In genomic region chr4:14022428-14022827, GRCh38 we compare ENCODE assay signal across 20 cellular contexts.
DNase-seq lines count a peak whose midpoint lies in the region; ATAC-seq, FAIRE-seq and TF ChIP-seq lines count a peak whose summit lies in the region.
"Had no signal": no experiment of that assay in that cellular context is flagged by ENCODE, and none has a peak within 500 bp of the region (broad histone marks: within the 10 kb centered on the region; RNA-seq: fewer than 3 reads in every experiment).

No MANE protein-coding gene starts in this region.

- H3K4me1 Mint-ChIP-seq in stimulated activated memory B cell treated with anti-CD40 and anti-IgM and Interleukin-4, amounts not matched to agents 10 μg/mL and 1 μg/mL and 100 μg/mL, for 72 hours: no peaks in the 10 kb centered on the region
- H3K4me1 Mint-ChIP-seq: activated naive CD8-positive, alpha-beta T cell treated with anti-CD3 and anti-CD28 coated beads for 36 hours; central memory CD8-positive, alpha-beta T cell had no signal

- no peak overlapping the region for H3K27ac Mint-ChIP-seq in stimulated activated memory B cell treated with anti-CD40 and anti-IgM and Interleukin-4, amounts not matched to agents 10 μg/mL and 1 μg/mL and 100 μg/mL, for 72 hours
- H3K27ac Mint-ChIP-seq: activated CD8-positive, alpha-beta T cell treated with anti-CD3 and anti-CD28 coated beads for 36 hours; activated naive CD8-positive, alpha-beta T cell treated with anti-CD3 and anti-CD28 coated beads for 36 hours had no signal

- no peak for ATAC-seq in stimulated activated memory B cell treated with anti-CD40 and anti-IgM and Interleukin-4, amounts not matched to agents 10 μg/mL and 1 μg/mL and 100 μg/mL, for 72 hours
- ATAC-seq: activated CD8-positive, alpha-beta T cell treated with anti-CD3 and anti-CD28 coated beads for 36 hours; lower lobe of right lung; pancreas had no signal

- no peak for FAIRE-seq in RCC 7860 (lab: Jason Lieb, UNC)
- FAIRE-seq: pancreas had no signal

- H3K9me3 Mint-ChIP-seq in stimulated activated memory B cell treated with anti-CD40 and anti-IgM and Interleukin-4, amounts not matched to agents 10 μg/mL and 1 μg/mL and 100 μg/mL, for 72 hours: no peaks in the 10 kb centered on the region
- H3K9me3 Mint-ChIP-seq: activated CD8-positive, alpha-beta T cell treated with anti-CD3 and anti-CD28 coated beads for 36 hours; activated naive CD8-positive, alpha-beta T cell treated with anti-CD3 and anti-CD28 coated beads for 36 hours had no signal

- H3K27me3 Mint-ChIP-seq in stimulated activated memory B cell treated with anti-CD40 and anti-IgM and Interleukin-4, amounts not matched to agents 10 μg/mL and 1 μg/mL and 100 μg/mL, for 72 hours: peaks cover 8% of the 10 kb centered on the region
- H3K27me3 Mint-ChIP-seq: activated CD8-positive, alpha-beta T cell treated with anti-CD3 and anti-CD28 coated beads for 36 hours; activated naive CD8-positive, alpha-beta T cell treated with anti-CD3 and anti-CD28 coated beads for 36 hours; central memory CD8-positive, alpha-beta T cell had no signal

- no peak overlapping the region for H3K4me3 ChIP-seq in fibroblast of mammary gland (ENCODE audit: control insufficient read depth, low read depth, low read length)
- no peak overlapping the region for H3K4me3 ChIP-seq in skeletal muscle cell (ENCODE audit: low read depth, low read length)
- H3K4me3 ChIP-seq: BLaER1 treated with 17β-estradiol and CSF1 and Interleukin-3, amounts not matched to agents 10 nM and 100 nM; lower lobe of right lung; pancreas; skin epidermis; suprapubic skin had no signal

- H3K36me3 Mint-ChIP-seq in stimulated activated memory B cell treated with anti-CD40 and anti-IgM and Interleukin-4, amounts not matched to agents 10 μg/mL and 1 μg/mL and 100 μg/mL, for 72 hours: no peaks in the 10 kb centered on the region
- H3K36me3 Mint-ChIP-seq: activated naive CD8-positive, alpha-beta T cell treated with anti-CD3 and anti-CD28 coated beads for 36 hours had no signal

- TF ChIP-seq CTCF in fibroblast of mammary gland (conservative IDR thresholded peaks at IDR 0.05; ENCODE audit: control insufficient read depth, insufficient read depth, low read depth, low read length): no peak

- H3K4me3 Mint-ChIP-seq in stimulated activated memory B cell treated with anti-CD40 and anti-IgM and Interleukin-4, amounts not matched to agents 10 μg/mL and 1 μg/mL and 100 μg/mL, for 72 hours: no peak overlapping the region
- H3K4me3 Mint-ChIP-seq: activated CD8-positive, alpha-beta T cell treated with anti-CD3 and anti-CD28 coated beads for 36 hours; activated naive CD8-positive, alpha-beta T cell treated with anti-CD3 and anti-CD28 coated beads for 36 hours; central memory CD8-positive, alpha-beta T cell had no signal

- DNase-seq in GM03348 (ENCODE audit: low spot score) (peak; percentile 10), RCC 7860 (ENCODE audit: low spot score) (peak; percentile 90), fibroblast of mammary gland (ENCODE audit: low read depth) (peak; percentile 59), skeletal muscle cell (ENCODE audit: low read depth) (peak; percentile 28), NCI-H1417 treated with DMSO at 0.1 percent for 48 hours (lab: John Stamatoyannopoulos, UW) (no peak), COLO668 (lab: John Stamatoyannopoulos, UW; ENCODE audit: unreplicated experiment) (no peak)
- DNase-seq: activated CD8-positive, alpha-beta T cell treated with anti-CD3 and anti-CD28 coated beads for 36 hours; activated naive CD8-positive, alpha-beta T cell treated with anti-CD3 and anti-CD28 coated beads for 36 hours; activated T-cell treated with anti-CD3 and anti-CD28 coated beads, Interleukin-2, amount 50 U/mL, for 48 hours; DMS 273 treated with DMSO at 0.1 percent for 48 hours; KBM-7; lower lobe of right lung; NCI-H1092 treated with DMSO at 0.1 percent for 48 hours; pancreas; stimulated activated CD4-positive, alpha-beta T cell treated with anti-CD3 and anti-CD28 coated beads, Interleukin-4, amount 100 ng/mL, for 24 hours had no signal

Comparison
In these comparisons a context has a peak if more than half of its experiments do, and no peak if none do; other contexts are left out.
1. DNase-seq: peak in GM03348 (single experiment), RCC 7860 (single experiment), fibroblast of mammary gland (single experiment) and skeletal muscle cell (single experiment); none in NCI-H1417 treated with DMSO at 0.1 percent for 48 hours (single experiment) and COLO668 (single experiment).